ENCODE assay signal across 12 cellular contexts in genomic region chr22:42754658-42755057, GRCh38. TPM values are rescaled to one million over a fixed set of nuclear protein-coding genes. Genes with fewer than 3 reads are reported as not detected.
A peak's percentile ranks its signal among the peaks of the same experiment; 100 is the strongest.
DNase-seq lines count a peak whose midpoint lies in the region; TF ChIP-seq lines count a peak whose summit lies in the region.
"Had no signal": no experiment of that assay in that cellular context is flagged by ENCODE, and none has a peak within 500 bp of the region (broad histone marks: within the 10 kb centered on the region; RNA-seq: fewer than 3 reads in every experiment).

No MANE protein-coding gene starts in this region.

- TF ChIP-seq POLR2A in adrenal gland (IDR thresholded peaks at IDR 0.05): peak in 1 of 2 donors; percentile 51

- peak; percentile 29 for DNase-seq in HS-27A (ENCODE audit: low read depth)
- DNase-seq in adrenal gland: peak; percentile 75 to 93 (median 87)
- no peak for DNase-seq in left ventricle myocardium inferior
- no peak for DNase-seq in type B pancreatic cell (ENCODE audit: extremely low spot score, unreplicated experiment)
- DNase-seq in DMS 273 treated with DMSO at 0.1 percent for 48 hours (lab: John Stamatoyannopoulos, UW): no peak
- no peak for DNase-seq in GM13976 (ENCODE audit: low spot score)
- DNase-seq in HuH-7.5 (ENCODE audit: low spot score): no peak
- DNase-seq: activated CD4-positive, alpha-beta memory T cell treated with anti-CD3 and anti-CD28 coated beads, Interleukin-2, amount 10 ng/mL, durations not matched to agents 7 days and 5 days; activated naive CD8-positive, alpha-beta T cell treated with anti-CD3 and anti-CD28 coated beads, Interleukin-2, amount 10 ng/mL, durations not matched to agents 7 days and 5 days; NCI-H2107; stimulated activated CD4-positive, alpha-beta T cell treated with anti-CD3 and anti-CD28 coated beads, Interleukin-12 subunit alpha, Interleukin-12 subunit beta, amount 100 ng/mL, for 4 hours; stimulated activated naive CD4-positive, alpha-beta T cell had no signal

- H3K36me3 ChIP-seq in adrenal gland (replicated peaks in 1 of 2) (no peaks in the 10 kb centered on the region), left ventricle myocardium inferior (no peaks in the 10 kb centered on the region)

- no peaks in the 10 kb centered on the region for H3K9me3 Mint-ChIP-seq in type B pancreatic cell
- H3K9me3 Mint-ChIP-seq: activated CD4-positive, alpha-beta memory T cell treated with anti-CD3 and anti-CD28 coated beads, Interleukin-2, amount 10 ng/mL, durations not matched to agents 7 days and 5 days; activated naive CD8-positive, alpha-beta T cell treated with anti-CD3 and anti-CD28 coated beads, Interleukin-2, amount 10 ng/mL, durations not matched to agents 7 days and 5 days had no signal

- H3K9me3 ChIP-seq in adrenal gland (replicated peaks in 1 of 3) (no peaks in the 10 kb centered on the region), left ventricle myocardium inferior (replicated peaks) (no peaks in the 10 kb centered on the region)

- H3K36me3 Mint-ChIP-seq in type B pancreatic cell: no peaks in the 10 kb centered on the region
- H3K36me3 Mint-ChIP-seq: activated naive CD8-positive, alpha-beta T cell treated with anti-CD3 and anti-CD28 coated beads, Interleukin-2, amount 10 ng/mL, durations not matched to agents 7 days and 5 days had no signal

- peaks cover 15% of the 10 kb centered on the region for H3K4me1 Mint-ChIP-seq in type B pancreatic cell (ENCODE audit: unreplicated experiment)
- H3K4me1 Mint-ChIP-seq: activated CD4-positive, alpha-beta memory T cell treated with anti-CD3 and anti-CD28 coated beads, Interleukin-2, amount 10 ng/mL, durations not matched to agents 7 days and 5 days; activated naive CD8-positive, alpha-beta T cell treated with anti-CD3 and anti-CD28 coated beads, Interleukin-2, amount 10 ng/mL, durations not matched to agents 7 days and 5 days had no signal

- intact Hi-C loops in adrenal gland (cut with DNase I) (no loop called here), left ventricle myocardium inferior (cut with micrococcal nuclease) (no loop called here)

- H3K27ac ChIP-seq in adrenal gland (peak overlapping the region; percentile 23 to 86 (median 77)), left ventricle myocardium inferior (replicated peaks) (peak overlapping the region; percentile 36)

- peaks cover 12% of the 10 kb centered on the region for H3K27me3 Mint-ChIP-seq in type B pancreatic cell

- TF ChIP-seq CTCF in adrenal gland (IDR thresholded peaks at IDR 0.05) (no peak), left ventricle myocardium inferior (IDR thresholded peaks at IDR 0.05; ENCODE audit: borderline replicate concordance) (no peak), type B pancreatic cell (conservative IDR thresholded peaks at IDR 0.05) (no peak), GM13976 (IDR thresholded peaks at IDR 0.05; ENCODE audit: borderline replicate concordance, control extremely low read depth, extremely low read depth, insufficient read depth, missing control alignments) (no peak)

- 32 to 43% (median 40%) methylated on average over 6 of the region's 6 CpGs for WGBS in adrenal gland, 4 donors

- peak overlapping the region; percentile 90 for H3K27ac Mint-ChIP-seq in type B pancreatic cell
- H3K27ac Mint-ChIP-seq: activated CD4-positive, alpha-beta memory T cell treated with anti-CD3 and anti-CD28 coated beads, Interleukin-2, amount 10 ng/mL, durations not matched to agents 7 days and 5 days; activated naive CD8-positive, alpha-beta T cell treated with anti-CD3 and anti-CD28 coated beads, Interleukin-2, amount 10 ng/mL, durations not matched to agents 7 days and 5 days had no signal

- H3K4me3 ChIP-seq in adrenal gland (no peak overlapping the region), left ventricle myocardium inferior (no peak overlapping the region)

- no peak overlapping the region for H3K4me3 Mint-ChIP-seq in type B pancreatic cell
- H3K4me3 Mint-ChIP-seq: activated CD4-positive, alpha-beta memory T cell treated with anti-CD3 and anti-CD28 coated beads, Interleukin-2, amount 10 ng/mL, durations not matched to agents 7 days and 5 days; activated naive CD8-positive, alpha-beta T cell treated with anti-CD3 and anti-CD28 coated beads, Interleukin-2, amount 10 ng/mL, durations not matched to agents 7 days and 5 days had no signal

- in situ Hi-C loops in GM13976 (cut with MboI; ENCODE audit: low sequenced_read_pairs, unreplicated experiment): no loop called here

- H3K4me1 ChIP-seq in adrenal gland (replicated peaks in 1 of 2) (peaks cover 0 to 12% of the 10 kb centered on the region in 2 donors), left ventricle myocardium inferior (peaks cover 40% of the 10 kb centered on the region)

- H3K27me3 ChIP-seq in adrenal gland (no peaks in the 10 kb centered on the region), left ventricle myocardium inferior (ENCODE audit: low read depth) (no peaks in the 10 kb centered on the region)

RNA-seq across cellular contexts. Expression of gene A4GALT, which starts 34.0 kb away (rescaled TPM):
- 10 to 100 TPM in 7 of 8 donors, 1 to 10 TPM in 1; 2.7 to 29.8 (median 18.2) TPM for total RNA-seq in adrenal gland
- 10 to 100 TPM in 2 of 3 donors, 1 to 10 TPM in 1; 4.2 to 21.5 (median 17.8) TPM for polyA plus RNA-seq in adrenal gland
- 94.9 TPM for total RNA-seq in left ventricle myocardium inferior
- total RNA-seq in type B pancreatic cell (ENCODE audit: low replicate concordance): 20.2 and 76.3 TPM in 2 replicates
- total RNA-seq: activated naive CD8-positive, alpha-beta T cell treated with anti-CD3 and anti-CD28 coated beads, Interleukin-2, amount 10 ng/mL, durations not matched to agents 7 days and 5 days had no signal

Comparison
In these comparisons a context has a peak if more than half of its experiments do, and no peak if none do; other contexts are left out.
1. DNase-seq: peak in HS-27A (single experiment) and adrenal gland (7 of 7); none in left ventricle myocardium inferior (single experiment), type B pancreatic cell (single experiment), DMS 273 treated with DMSO at 0.1 percent for 48 hours (single experiment), GM13976 (single experiment) and HuH-7.5 (single experiment).